ENCODE assay signal across 9 cellular contexts in genomic region chr16:63850979-63851378, GRCh38.
"Had no signal": no experiment of that assay in that cellular context is flagged by ENCODE, and none has a peak within 500 bp of the region (broad histone marks: within the 10 kb centered on the region; RNA-seq: fewer than 3 reads in every experiment).

No MANE protein-coding gene starts in this region.

- H3K9me3 ChIP-seq: HAP-1 had no signal

- H3K27ac ChIP-seq: GM23248 had no signal

- H3K36me3 ChIP-seq: HAP-1 had no signal

- DNase-seq: GM23248, GOT3, H7, H9, HCEC 1CT, HFFc6 had no signal

- H3K4me1 ChIP-seq: HAP-1 had no signal

- H3K4me3 ChIP-seq: GM23248, GM23338, HAP-1 had no signal

- ATAC-seq: GM23338, HCT116 had no signal
